21 cellular contexts compared by ENCODE assay signal in the genomic region with DNA sequence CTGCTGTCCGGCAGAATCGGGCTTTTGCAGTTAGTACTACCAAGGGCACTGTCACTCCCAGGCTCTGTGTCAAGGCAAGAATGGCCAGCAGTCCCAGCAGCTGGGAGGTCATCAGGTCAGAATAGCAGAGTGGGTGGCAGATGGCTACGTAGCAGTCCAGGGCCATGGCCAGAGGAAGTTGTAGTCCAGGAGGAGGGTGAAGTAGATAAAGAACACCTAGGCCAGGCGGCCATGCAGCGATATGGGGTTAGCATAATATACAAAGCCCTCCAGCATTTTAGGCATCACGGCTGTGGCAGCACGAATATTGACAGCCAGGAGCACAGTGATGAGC.
"Had no signal": no experiment of that assay in that cellular context is flagged by ENCODE, and none has a peak within 500 bp of the region (broad histone marks: within the 10 kb centered on the region; RNA-seq: fewer than 3 reads in every experiment).

No MANE protein-coding gene starts in this region.

- FAIRE-seq: HepG2 had no signal

- H3K27ac ChIP-seq: KMS-11, RWPE1 had no signal

- H3K9ac ChIP-seq: KMS-11, SK-N-SH had no signal

- H3K4me2 ChIP-seq: KMS-11, SK-N-SH had no signal

- DNase-seq: IMR-90, Kasumi-1, MV-4-11, NCI-H1048, NCI-H1105 treated with DMSO at 0.1 percent for 48 hours, NCI-H1417 treated with DMSO at 0.1 percent for 48 hours, NCI-H146, NCI-H1694 treated with DMSO at 0.1 percent for 48 hours, NCI-H1930, NCI-H2081, NCI-H2107, NCI-H2227 treated with DMSO at 0.1 percent for 48 hours, NCI-H524, NCI-H526 treated with DMSO at 0.1 percent for 48 hours, NCI-H774, PC-3, SHP77, SK-N-SH had no signal

- H3K9me2 ChIP-seq: SK-N-SH had no signal

- H3K9me3 ChIP-seq: SK-N-SH had no signal

- ATAC-seq: HepG2, PC-3 had no signal
